ENCODE assay signal across 25 cellular contexts in genomic region chr18:2240311-2240705, GRCh38.
DNase-seq lines count a peak whose midpoint lies in the region; ATAC-seq and TF ChIP-seq lines count a peak whose summit lies in the region.
"Had no signal": no experiment of that assay in that cellular context is flagged by ENCODE, and none has a peak within 500 bp of the region (broad histone marks: within the 10 kb centered on the region; RNA-seq: fewer than 3 reads in every experiment).

No MANE protein-coding gene starts in this region.

- peak; percentile 36 for DNase-seq in H4 (ENCODE audit: low spot score)
- peak; percentile 68 for DNase-seq in fibroblast of the aortic adventitia (ENCODE audit: low read depth)
- DNase-seq in amygdala (lab: John Stamatoyannopoulos, UW), result no peak
- no peak for DNase-seq in GM20000 (ENCODE audit: low spot score)
- DNase-seq: activated CD4-positive, alpha-beta T cell treated with anti-CD3 and anti-CD28 coated beads, Interleukin-2, amount 50 U/mL, for 1 hour; activated CD8-positive, alpha-beta memory T cell treated with anti-CD3 and anti-CD28 coated beads, Interleukin-2, amount 50 U/mL, for 4 hours; activated naive CD8-positive, alpha-beta T cell treated with anti-CD3 and anti-CD28 coated beads for 36 hours; colonic mucosa; DND-41; effector memory CD8-positive, alpha-beta T cell; immature natural killer cell; left ventricle myocardium superior; mucosa of descending colon; NCI-H1436; NCI-H510A treated with DMSO at 0.1 percent for 48 hours; psoas muscle; stimulated activated CD4-positive, alpha-beta T cell treated with anti-CD3 and anti-CD28 coated beads, Interleukin-2, amount 100 ng/mL, for 24 hours; stimulated activated naive B cell treated with anti-CD40 and anti-IgM and Interleukin-4, amounts not matched to agents 10 μg/mL and 1 μg/mL and 100 μg/mL, for 72 hours; T-helper 2 cell had no signal

- TF ChIP-seq CTCF in WI38 (IDR thresholded peaks at IDR 0.05; ENCODE audit: low read depth, low read length) (no peak), fibroblast of the aortic adventitia (IDR thresholded peaks at IDR 0.05; ENCODE audit: insufficient read depth, low read length) (no peak), GM20000 (IDR thresholded peaks at IDR 0.05; ENCODE audit: extremely low read depth, missing control alignments) (no peak)

- peak overlapping the region; percentile 30 for H3K4me3 ChIP-seq in WI38 (ENCODE audit: low read depth, low read length)
- no peak overlapping the region for H3K4me3 ChIP-seq in fibroblast of the aortic adventitia (ENCODE audit: low read depth, low read length)
- H3K4me3 ChIP-seq: colonic mucosa, GM23338, mucosa of descending colon, psoas muscle, skin epidermis, thoracic aorta had no signal

- ATAC-seq in HG03442 (IDR thresholded peaks at IDR 0.05; ENCODE audit: unreplicated experiment), result no peak
- no peak for ATAC-seq in activated CD4-positive, CD25-positive, alpha-beta regulatory T cell treated with anti-CD3 and anti-CD28 coated beads, Interleukin-2, amount 50 U/mL, for 24 hours
- ATAC-seq: effector memory CD8-positive, alpha-beta T cell; GM23338; left ventricle myocardium superior; mucosa of descending colon; psoas muscle; stimulated activated naive B cell treated with anti-CD40 and anti-IgM and Interleukin-4, amounts not matched to agents 10 μg/mL and 1 μg/mL and 100 μg/mL, for 72 hours had no signal

Comparison
In these comparisons a context has a peak if more than half of its experiments do, and no peak if none do; other contexts are left out.
1. DNase-seq: peak in H4 (single experiment) and fibroblast of the aortic adventitia (single experiment); none in amygdala (0 of 56) and GM20000 (single experiment).